In the genomic region with DNA sequence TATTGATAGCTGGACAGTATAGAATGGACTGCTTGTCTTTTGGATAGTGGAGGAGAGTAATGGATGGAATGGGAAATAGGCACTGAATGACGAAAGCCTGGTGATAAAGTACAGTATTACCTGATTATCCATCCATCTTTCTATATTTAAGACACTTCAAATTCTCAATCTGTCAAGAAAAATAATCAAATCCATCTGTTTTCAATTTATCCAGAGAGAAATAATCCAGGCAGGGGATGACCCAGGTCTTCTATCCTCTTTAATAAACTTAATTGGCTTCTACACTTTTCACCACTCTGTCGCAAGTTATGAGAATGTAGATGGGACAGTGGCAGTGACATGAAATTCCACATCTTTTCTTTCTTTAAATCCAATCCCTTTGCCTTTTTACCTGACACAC, we compare ENCODE assay signal across 8 cellular contexts.
"Had no signal": no experiment of that assay in that cellular context is flagged by ENCODE, and none has a peak within 500 bp of the region (broad histone marks: within the 10 kb centered on the region; RNA-seq: fewer than 3 reads in every experiment).

No MANE protein-coding gene starts in this region.

- DNase-seq: GDM1, GF-D8 had no signal

- ATAC-seq: GM12878 had no signal

- FAIRE-seq: G401.6, GM12878, GM12891, GM12892, GM18507, GM19239 had no signal

- H3K4me3 ChIP-seq: GM12878 had no signal
